In the genomic region with DNA sequence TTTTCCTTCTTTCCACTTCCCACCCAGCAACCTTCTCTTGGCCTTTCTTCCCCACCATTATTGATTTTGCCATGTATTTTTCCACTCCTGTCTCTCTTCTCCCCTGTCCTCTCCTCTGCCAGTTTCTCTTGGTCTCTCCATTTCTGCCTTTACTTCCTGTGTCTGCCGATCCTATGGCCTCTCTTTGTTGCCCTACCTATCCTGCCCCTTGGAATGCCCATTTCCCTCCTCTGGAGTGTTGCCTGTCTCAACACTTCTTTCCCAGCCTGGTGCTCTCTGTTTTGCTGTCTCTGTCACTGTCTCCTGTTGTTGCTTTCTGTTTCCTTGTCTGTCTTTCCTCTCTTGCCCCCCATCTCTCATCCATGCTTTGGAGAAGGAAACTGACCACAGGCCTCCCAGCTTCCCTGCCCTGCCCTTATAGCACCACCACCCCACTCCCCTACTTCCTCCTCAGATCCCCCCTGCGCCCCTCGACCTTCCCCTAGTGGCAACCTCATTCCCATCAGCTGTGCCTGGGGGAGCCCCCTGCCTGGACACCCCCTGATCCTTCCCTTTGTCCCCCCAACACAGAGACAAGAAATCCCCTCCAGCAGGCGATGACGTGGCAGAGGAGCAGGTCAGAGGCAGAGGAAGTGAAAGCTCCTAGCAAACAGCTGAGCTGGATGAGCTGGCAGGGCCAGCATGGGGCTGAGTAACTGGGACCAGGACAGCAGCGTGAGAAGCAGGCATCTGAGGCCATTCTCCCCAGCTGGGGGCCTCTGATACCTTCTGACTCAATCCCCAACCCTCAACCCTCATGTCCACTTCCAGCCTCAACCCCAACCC, we compare ENCODE assay signal across 8 cellular contexts. TPM values are rescaled to one million over a fixed set of nuclear protein-coding genes. Genes with fewer than 3 reads are reported as not detected.
A peak's percentile ranks its signal among the peaks of the same experiment; 100 is the strongest.
DNase-seq lines count a peak whose midpoint lies in the region; ATAC-seq, FAIRE-seq and TF ChIP-seq lines count a peak whose summit lies in the region.

No MANE protein-coding gene starts in this region.

- no peaks in the 10 kb centered on the region for H3K27me3 ChIP-seq in OCI-LY3 (ENCODE audit: low read depth, low read length)
- H3K27me3 ChIP-seq in endothelial cell of umbilical vein (ENCODE audit: control insufficient read depth in 2 of 2, insufficient read depth in 2 of 2, low read length in 2 of 2), result peaks cover 4% of the 10 kb centered on the region in 2 experiments

- no peaks in the 10 kb centered on the region for H3K9me3 ChIP-seq in OCI-LY3 (ENCODE audit: insufficient read depth, low read length)
- no peaks in the 10 kb centered on the region for H3K9me3 ChIP-seq in endothelial cell of umbilical vein (replicated peaks; ENCODE audit: control insufficient read depth, insufficient read depth, low read length)

- peak in 1 of 2 donors; percentile 65 for DNase-seq in activated naive CD4-positive, alpha-beta T cell treated with anti-CD3 and anti-CD28 coated beads, Interleukin-2, amount 50 U/mL, for 72 hours (ENCODE audit: low spot score in 2 of 2)
- DNase-seq in activated naive CD4-positive, alpha-beta T cell (lab: John Stamatoyannopoulos, UW), result no peak
- DNase-seq in endothelial cell of umbilical vein (ENCODE audit: low read depth, low spot score) (peak; percentile 67), posterior vena cava (ENCODE audit: low spot score) (peak; percentile 82), inferior parietal cortex (ENCODE audit: extremely low spot score) (no peak), coronary artery (ENCODE audit: low spot score) (no peak)

- H3K36me3 ChIP-seq in OCI-LY3 (replicated peaks; ENCODE audit: low read depth, low read length) (no peaks in the 10 kb centered on the region), endothelial cell of umbilical vein (ENCODE audit: control insufficient read depth in 2 of 2, extremely low read depth in 1 of 2, insufficient read depth in 2 of 2, low read length in 2 of 2) (no peaks in the 10 kb centered on the region)

- intact Hi-C loops in endothelial cell of umbilical vein (cut with micrococcal nuclease) (loop anchor here (1.0 kb wide), 1 partner anchor 50 kb away; no protein-coding TSS in a partner anchor), posterior vena cava (cut with DNase I) (loop anchor here in 1 of 2 donors (1.0 kb wide), 1 partner anchor 33 kb away; no protein-coding TSS in a partner anchor)

- no TSS peak for BruUV-seq in endothelial cell of umbilical vein (replicated peaks; lab: Mats Ljungman, UMichigan)

- H3K79me2 ChIP-seq in OCI-LY3 (ENCODE audit: low read length) (no peaks in the 10 kb centered on the region), endothelial cell of umbilical vein (ENCODE audit: control insufficient read depth, insufficient read depth, low read length) (no peaks in the 10 kb centered on the region)

- no peak for TF ChIP-seq POLR2A in endothelial cell of umbilical vein (IDR thresholded peaks at IDR 0.05; ENCODE audit: low read depth, low read length)

- ATAC-seq in activated naive CD4-positive, alpha-beta T cell treated with anti-CD3 and anti-CD28 coated beads, Interleukin-2, amount 50 U/mL, for 72 hours, result peak; percentile 81 to 98
- ATAC-seq in HG02678 (IDR thresholded peaks at IDR 0.05; ENCODE audit: unreplicated experiment), result peak; percentile 93

- H3K9me1 ChIP-seq in endothelial cell of umbilical vein (replicated peaks; ENCODE audit: control insufficient read depth, extremely low read depth, insufficient read depth, low read length), result no peaks in the 10 kb centered on the region

- H3K4me3 ChIP-seq in OCI-LY3 (ENCODE audit: low read length) (peak overlapping the region; percentile 49), endothelial cell of umbilical vein (replicated peaks in 1 of 3; ENCODE audit: insufficient read depth in 1 of 3, low read depth in 1 of 3, low read length in 3 of 3) (no peak overlapping the region), coronary artery (no peak overlapping the region)

- no peaks in the 10 kb centered on the region for H3K36me3 Mint-ChIP-seq in activated naive CD4-positive, alpha-beta T cell treated with anti-CD3 and anti-CD28 coated beads, Interleukin-2, amount 50 U/mL, for 72 hours

- TF ChIP-seq CTCF in OCI-LY3 (IDR thresholded peaks at IDR 0.05; ENCODE audit: low read depth, low read length) (no peak), endothelial cell of umbilical vein (IDR thresholded peaks at IDR 0.05; ENCODE audit: extremely low read depth in 1 of 2, insufficient read depth in 1 of 2, low read depth in 1 of 2, low read length in 2 of 2) (no peak), coronary artery (IDR thresholded peaks at IDR 0.05) (no peak)

- CTCF ChIA-PET in endothelial cell of umbilical vein (lab: Charles Lee), result interaction anchor here (0.6 to 14.4 kb wide), 6 partner anchors 11 to 50 kb away, joined by 3 to 160 read pairs (median 6); partner anchors contain the start of gene ETV3

- H2AFZ ChIP-seq in OCI-LY3 (ENCODE audit: low read depth, low read length) (no peak overlapping the region), endothelial cell of umbilical vein (ENCODE audit: low read depth, low read length) (peak overlapping the region; percentile 93)

- peak; percentile 85 for FAIRE-seq in endothelial cell of umbilical vein (lab: Jason Lieb, UNC)

- H3K4me2 ChIP-seq in OCI-LY3 (ENCODE audit: low read length) (peak overlapping the region; percentile 69), endothelial cell of umbilical vein (ENCODE audit: insufficient read depth, low read length) (no peak overlapping the region)

- H4K20me1 ChIP-seq in OCI-LY3 (ENCODE audit: insufficient read depth, low read length) (no peaks in the 10 kb centered on the region), endothelial cell of umbilical vein (replicated peaks; ENCODE audit: control insufficient read depth, extremely low read depth, insufficient read depth, low read length) (no peaks in the 10 kb centered on the region)

- peaks cover 76% of the 10 kb centered on the region for H3K4me1 ChIP-seq in OCI-LY3 (ENCODE audit: low read length)
- peaks cover 11% of the 10 kb centered on the region for H3K4me1 ChIP-seq in endothelial cell of umbilical vein (ENCODE audit: control insufficient read depth, extremely low read depth, insufficient read depth, low read length)

- H3K9ac ChIP-seq in OCI-LY3 (ENCODE audit: low read length) (peak overlapping the region; percentile 69), endothelial cell of umbilical vein (replicated peaks; ENCODE audit: extremely low read depth, insufficient read depth, low read length) (no peak overlapping the region)

- H3K27ac ChIP-seq in OCI-LY3 (ENCODE audit: low read length) (peak overlapping the region; percentile 74), endothelial cell of umbilical vein (ENCODE audit: insufficient read depth, low read depth, low read length) (peak overlapping the region; percentile 35), coronary artery (no peak overlapping the region)

- dilution Hi-C loops in endothelial cell of umbilical vein (cut with MboI; ENCODE audit: extremely low pct_ligation_motif_present, low sequenced_read_pairs), result no loop called here

- H3K27ac Mint-ChIP-seq in activated naive CD4-positive, alpha-beta T cell treated with anti-CD3 and anti-CD28 coated beads, Interleukin-2, amount 50 U/mL, for 72 hours, result peak overlapping the region; percentile 44 to 86

- H3K9me3 Mint-ChIP-seq in activated naive CD4-positive, alpha-beta T cell treated with anti-CD3 and anti-CD28 coated beads, Interleukin-2, amount 50 U/mL, for 72 hours, result no peaks in the 10 kb centered on the region

- POLR2A ChIA-PET in endothelial cell of umbilical vein (lab: Charles Lee), result no interaction called here

TF ChIP-seq in endothelial cell of umbilical vein, 7 proteins besides CTCF, POLR2A, EP300 and RAD21:
- TF ChIP-seq POLR2AphosphoS5 (IDR thresholded peaks at IDR 0.05; ENCODE audit: insufficient read depth, low read depth, low read length), result peak; percentile 19
- peak; percentile 76 for TF ChIP-seq FOS (IDR thresholded peaks at IDR 0.05; ENCODE audit: borderline replicate concordance, insufficient read depth, low read length)
- TF ChIP-seq, protein P1, sequence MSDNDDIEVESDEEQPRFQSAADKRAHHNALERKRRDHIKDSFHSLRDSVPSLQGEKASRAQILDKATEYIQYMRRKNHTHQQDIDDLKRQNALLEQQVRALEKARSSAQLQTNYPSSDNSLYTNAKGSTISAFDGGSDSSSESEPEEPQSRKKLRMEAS (IDR thresholded peaks at IDR 0.05; ENCODE audit: insufficient read depth, insufficient read length), result no peak
- no peak for TF ChIP-seq MYC (IDR thresholded peaks at IDR 0.05; ENCODE audit: low read depth, low read length)
- peak; percentile 4 for TF ChIP-seq JUN (IDR thresholded peaks at IDR 0.05; ENCODE audit: borderline replicate concordance, insufficient read depth, insufficient read length, low read depth)
- TF ChIP-seq GATA2 (IDR thresholded peaks at IDR 0.05; ENCODE audit: insufficient read depth, insufficient read length, low read depth, low read length), result no peak
- TF ChIP-seq EZH2 (IDR thresholded peaks at IDR 0.05; ENCODE audit: borderline replicate concordance, low read depth, low read length, severe bottlenecking), result no peak

RNA-seq across cellular contexts. Expression of gene ETV3L, which starts 6.6 kb away (rescaled TPM):
- not detected for total RNA-seq in activated naive CD4-positive, alpha-beta T cell treated with anti-CD3 and anti-CD28 coated beads, Interleukin-2, amount 50 U/mL, for 72 hours
- total RNA-seq in endothelial cell of umbilical vein (not detected in 2 replicates), posterior vena cava (not detected)
- not detected in 2 replicates for polyA plus RNA-seq in endothelial cell of umbilical vein
- not detected in 2 replicates for polyA plus RNA-seq in endothelial cell of umbilical vein (2011; cell fraction: cytosol; rRNA removed)
- not detected in 2 replicates for polyA plus RNA-seq in endothelial cell of umbilical vein (2011; cell fraction: nucleus; rRNA removed)
- not detected in 2 replicates for polyA plus RNA-seq in endothelial cell of umbilical vein (2012)
- polyA minus RNA-seq in endothelial cell of umbilical vein, result not detected in 2 replicates
- not detected for polyA minus RNA-seq in endothelial cell of umbilical vein (2011; cell fraction: cytosol; rRNA and poly(A)+ RNA removed)
- not detected in 2 replicates for polyA minus RNA-seq in endothelial cell of umbilical vein (2011; cell fraction: nucleus; rRNA and poly(A)+ RNA removed)

RNA-seq across cellular contexts. Expression of gene ETV3, which starts 32.0 kb away (rescaled TPM):
- total RNA-seq in activated naive CD4-positive, alpha-beta T cell treated with anti-CD3 and anti-CD28 coated beads, Interleukin-2, amount 50 U/mL, for 72 hours, result 10 to 100 TPM; 27.0 to 49.3 TPM
- total RNA-seq in endothelial cell of umbilical vein (22.3 and 25.2 TPM in 2 replicates), posterior vena cava (10 to 100 TPM; 25.6 to 28.1 TPM)
- polyA plus RNA-seq in endothelial cell of umbilical vein, result 5.9 and 6.8 TPM in 2 replicates
- polyA plus RNA-seq in endothelial cell of umbilical vein (2011; cell fraction: cytosol; rRNA removed), result 6.7 and 6.8 TPM in 2 replicates
- 14.2 and 18.0 TPM in 2 replicates for polyA plus RNA-seq in endothelial cell of umbilical vein (2011; cell fraction: nucleus; rRNA removed)
- 10.5 and 10.7 TPM in 2 replicates for polyA plus RNA-seq in endothelial cell of umbilical vein (2012)
- polyA minus RNA-seq in endothelial cell of umbilical vein, result 23.6 and 25.7 TPM in 2 replicates
- polyA minus RNA-seq in endothelial cell of umbilical vein (2011; cell fraction: cytosol; rRNA and poly(A)+ RNA removed), result 10.2 TPM
- 32.4 and 35.4 TPM in 2 replicates for polyA minus RNA-seq in endothelial cell of umbilical vein (2011; cell fraction: nucleus; rRNA and poly(A)+ RNA removed)

Comparison
In these comparisons a context has a peak if more than half of its experiments do, and no peak if none do; other contexts are left out.
1. DNase-seq: peak in endothelial cell of umbilical vein (single experiment) and posterior vena cava (single experiment); none in activated naive CD4-positive, alpha-beta T cell (0 of 4), inferior parietal cortex (single experiment) and coronary artery (single experiment).
2. H3K27ac ChIP-seq: peak in OCI-LY3 (single experiment) and endothelial cell of umbilical vein (single experiment); none in coronary artery (0 of 2).